ENCODE assay signal across 8 cellular contexts in the genomic region with DNA sequence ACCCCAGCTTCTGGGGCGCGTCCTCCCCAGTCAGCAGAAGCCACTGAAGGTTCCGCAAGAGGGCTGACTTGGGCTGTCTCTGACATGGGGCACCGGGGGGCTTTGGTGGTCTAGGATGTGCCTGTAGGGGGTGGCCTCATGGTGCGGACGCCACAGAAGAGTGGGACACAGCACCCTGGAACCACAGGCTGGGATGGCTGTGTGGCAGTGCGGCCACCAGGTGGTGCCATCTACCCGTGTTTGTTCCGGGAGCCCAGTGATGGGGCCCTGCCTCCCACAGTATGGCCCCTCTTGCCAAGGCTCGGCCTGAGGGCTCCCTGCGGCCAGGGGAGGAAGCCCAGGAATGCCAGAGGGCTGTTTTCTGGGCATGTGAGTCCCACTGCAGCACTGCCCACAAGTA. TPM values are rescaled to one million over a fixed set of nuclear protein-coding genes. Genes with fewer than 3 reads are reported as not detected.
DNase-seq lines count a peak whose midpoint lies in the region; ATAC-seq and TF ChIP-seq lines count a peak whose summit lies in the region.
"Not testable (repeated sequence)": the region's sequence is repeated elsewhere in the genome, so short reads cannot be mapped to it uniquely, and the experiment has no call there.

No MANE protein-coding gene starts in this region.

- ATAC-seq in GM19351 (IDR thresholded peaks at IDR 0.05; ENCODE audit: unreplicated experiment) (peak; percentile 99), HCT116 (peak; percentile 97), HG03103 (IDR thresholded peaks at IDR 0.05; ENCODE audit: low read depth, unreplicated experiment) (peak; percentile 78), T-cell (replicated peaks in 1 of 4) (peak; percentile 88 to 97 (median 90)), psoas muscle (peak; percentile 92 to 98 (median 96))

- not testable (repeated sequence) for H3K4me2 ChIP-seq in HCT116 (ENCODE audit: low read length)

- not testable (repeated sequence) for H3K36me3 Mint-ChIP-seq in CD4-positive, alpha-beta memory T cell; T-cell

- not testable (repeated sequence) for TF ChIP-seq RAD21 in HCT116 (IDR thresholded peaks at IDR 0.05; ENCODE audit: low read depth)

- intact Hi-C loops in CD4-positive, alpha-beta memory T cell (cut with micrococcal nuclease); HCT116 (cut with micrococcal nuclease); psoas muscle (cut with DNase I): not testable (repeated sequence)

- not testable (repeated sequence) for H3K9me3 ChIP-seq in CD4-positive, alpha-beta memory T cell (ENCODE audit: control insufficient read depth in 1 of 2, low read length in 2 of 2); HCT116 (ENCODE audit: control insufficient read depth in 1 of 2, insufficient read depth in 1 of 2, low read depth in 1 of 2, low read length in 2 of 2); right atrium auricular region; psoas muscle

- POLR2A ChIA-PET in CD4-positive, alpha-beta memory T cell (lab: Charles Lee; ENCODE audit: partially characterized antibody); HCT116 (lab: Charles Lee); T-cell (lab: Charles Lee): not testable (repeated sequence)

- 0 to 10% (median 3%) methylated on average over 1 to 4 of the region's 11 CpGs for WGBS in psoas muscle, 3 donors

- not testable (repeated sequence) for H3K4me1 ChIP-seq in CD4-positive, alpha-beta memory T cell (ENCODE audit: insufficient read depth, low read length); HCT116 (ENCODE audit: control insufficient read depth in 1 of 2, insufficient read depth in 2 of 2, low read length in 2 of 2); right atrium auricular region; psoas muscle

- H2AFZ ChIP-seq in HCT116 (ENCODE audit: low read depth, low read length, poor library complexity, severe bottlenecking) = not testable (repeated sequence)

- DNase-seq in CD4-positive, alpha-beta memory T cell = peak in 3 of 5 donors; percentile 10 to 27 (median 14)
- not testable (repeated sequence) for DNase-seq in HCT116 (ENCODE audit: low read depth, low spot score); astrocyte of the spinal cord (ENCODE audit: low read depth, low spot score); right atrium auricular region (ENCODE audit: low spot score); psoas muscle
- DNase-seq in T-cell = peak in 2 of 34 experiments; percentile 20 to 26

- not testable (repeated sequence) for H3K27ac ChIP-seq in CD4-positive, alpha-beta memory T cell (ENCODE audit: low read depth, low read length); HCT116 (ENCODE audit: low read depth, low read length); right atrium auricular region; psoas muscle

- H3K79me2 ChIP-seq in HCT116 (ENCODE audit: insufficient read depth, low read length) = not testable (repeated sequence)

- not testable (repeated sequence) for H3K9ac ChIP-seq in HCT116 (ENCODE audit: low read length)

- in situ Hi-C loops in astrocyte of the spinal cord (cut with HindIII; ENCODE audit: low sequenced_read_pairs) = not testable (repeated sequence)

- not testable (repeated sequence) for H3K4me1 Mint-ChIP-seq in CD4-positive, alpha-beta memory T cell; T-cell

- H3K36me3 ChIP-seq in CD4-positive, alpha-beta memory T cell (ENCODE audit: insufficient read depth, low read length); HCT116 (ENCODE audit: control insufficient read depth in 1 of 2, insufficient read depth in 2 of 2, low read length in 2 of 2); right atrium auricular region; psoas muscle (ENCODE audit: insufficient read depth in 1 of 2, low read depth in 1 of 2): not testable (repeated sequence)

- H3K4me3 Mint-ChIP-seq in CD4-positive, alpha-beta memory T cell; T-cell: not testable (repeated sequence)

- not testable (repeated sequence) for H3K9me2 ChIP-seq in HCT116 (ENCODE audit: insufficient read depth)

- TF ChIP-seq CTCF in HCT116 (IDR thresholded peaks at IDR 0.05 in 2 of 3, conservative IDR thresholded peaks at IDR 0.05 in 1 of 3; ENCODE audit: borderline replicate concordance in 1 of 3, insufficient read depth in 1 of 3, low read depth in 2 of 3, low read length in 2 of 3) (peak in 1 of 3 experiments; percentile 11; a peak in 1 of 6 replicates), astrocyte of the spinal cord (IDR thresholded peaks at IDR 0.05; ENCODE audit: low read depth, low read length) (peak; percentile 2), right atrium auricular region (IDR thresholded peaks at IDR 0.05) (peak; percentile 11 to 40)
- TF ChIP-seq CTCF in psoas muscle (IDR thresholded peaks at IDR 0.05) = not testable (repeated sequence)

- H3K4me3 ChIP-seq in CD4-positive, alpha-beta memory T cell (ENCODE audit: low read length in 2 of 2); HCT116 (replicated peaks in 1 of 2; ENCODE audit: low read depth in 1 of 2, low read length in 2 of 2); astrocyte of the spinal cord (ENCODE audit: low read depth, low read length); right atrium auricular region; psoas muscle: not testable (repeated sequence)

- RAD21 ChIA-PET in HCT116 (lab: Charles Lee; ENCODE audit: low non-redundant PET in 1 of 2, low total read pairs in 2 of 2, uncharacterized antibody in 2 of 2, unreplicated experiment in 2 of 2) = not testable (repeated sequence)

- not testable (repeated sequence) for H3K9me3 Mint-ChIP-seq in CD4-positive, alpha-beta memory T cell; T-cell

- not testable (repeated sequence) for BruUV-seq in HCT116 (replicated peaks; lab: Mats Ljungman, UMichigan)

- not testable (repeated sequence) for H3K27me3 ChIP-seq in CD4-positive, alpha-beta memory T cell (ENCODE audit: insufficient read depth, low read length); HCT116 (ENCODE audit: insufficient read depth, low read length); right atrium auricular region; psoas muscle (ENCODE audit: insufficient read depth in 3 of 3, low read length in 2 of 3)

- H3K27ac Mint-ChIP-seq in CD4-positive, alpha-beta memory T cell; T-cell: not testable (repeated sequence)

- not testable (repeated sequence) for H4K20me1 ChIP-seq in HCT116 (ENCODE audit: insufficient read depth)

- not testable (repeated sequence) for TF ChIP-seq POLR2A in HCT116 (IDR thresholded peaks at IDR 0.05; ENCODE audit: borderline replicate concordance, extremely low read depth, insufficient read depth, insufficient read length)

- CTCF ChIA-PET in CD4-positive, alpha-beta memory T cell (lab: Charles Lee; ENCODE audit: partially characterized antibody); HCT116 (lab: Charles Lee); T-cell (lab: Charles Lee): not testable (repeated sequence)

- not testable (repeated sequence) for H3K27me3 Mint-ChIP-seq in CD4-positive, alpha-beta memory T cell; T-cell

RNA-seq across cellular contexts. Expression of gene GOLGA6L9, which starts 38.6 kb away (rescaled TPM):
- total RNA-seq in CD4-positive, alpha-beta memory T cell = 1 to 10 TPM; 3.8 to 3.9 TPM
- polyA plus RNA-seq in CD4-positive, alpha-beta memory T cell = under 1 TPM; 0.11 to 0.69 TPM
- 4.3 TPM for total RNA-seq in HCT116 (2021; ENCODE audit: unreplicated experiment)
- polyA plus RNA-seq in HCT116 (2012) = 7.3 and 9.8 TPM in 2 replicates
- total RNA-seq in T-cell = 1 to 10 TPM; 2.9 to 5.4 (median 4.4) TPM
- 1 to 10 TPM in 1 of 2 donors, under 1 TPM in 1; 0.63 to 1.0 TPM for total RNA-seq in right atrium auricular region
- 1 to 10 TPM in 2 of 4 donors, under 1 TPM in 2; 0.87 to 1.7 (median 1.1) TPM for total RNA-seq in psoas muscle
- 1 to 10 TPM; 1.1 to 3.5 (median 1.1) TPM for polyA plus RNA-seq in psoas muscle
